9 cellular contexts compared by ENCODE assay signal in the genomic region with DNA sequence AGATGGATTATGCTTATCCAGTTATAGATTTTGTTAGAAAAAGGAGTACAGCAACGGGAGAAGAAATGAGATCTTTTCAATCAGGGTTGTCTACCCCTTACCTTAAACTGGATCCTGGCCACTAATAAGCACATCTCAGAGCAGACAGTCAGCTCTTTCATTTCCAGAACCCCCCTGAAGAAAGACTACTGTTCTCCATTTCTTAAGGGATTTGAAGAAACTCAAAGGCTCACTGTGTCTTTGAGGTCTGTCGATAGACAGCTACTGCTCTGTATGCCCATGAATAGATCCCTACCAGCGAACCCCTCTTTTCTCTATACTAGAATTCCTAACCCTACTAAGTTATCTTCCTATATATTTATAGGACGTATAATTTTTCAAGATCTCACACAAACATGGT. TPM values are rescaled to one million over a fixed set of nuclear protein-coding genes. Genes with fewer than 3 reads are reported as not detected.
DNase-seq lines count a peak whose midpoint lies in the region; ATAC-seq, FAIRE-seq and TF ChIP-seq lines count a peak whose summit lies in the region.
"Had no signal": no experiment of that assay in that cellular context is flagged by ENCODE, and none has a peak within 500 bp of the region (broad histone marks: within the 10 kb centered on the region; RNA-seq: fewer than 3 reads in every experiment).

No MANE protein-coding gene starts in this region.

- H3K9ac ChIP-seq in HCT116 (ENCODE audit: low read length), result peak overlapping the region; percentile 84
- peak overlapping the region; percentile 86 for H3K9ac ChIP-seq in mesendoderm (ENCODE audit: low read length)

- H3K79me2 ChIP-seq in HCT116 (ENCODE audit: insufficient read depth, low read length) (peaks cover 59% of the 10 kb centered on the region), mesendoderm (ENCODE audit: control insufficient read depth, insufficient read depth, low read length) (peaks cover 24% of the 10 kb centered on the region)

- H3K27ac ChIP-seq in 22Rv1 (peak overlapping the region; percentile 91), HCT116 (ENCODE audit: low read depth, low read length) (peak overlapping the region; percentile 91), mesendoderm (ENCODE audit: low read depth, low read length) (peak overlapping the region; percentile 95)

- no peaks in the 10 kb centered on the region for H4K20me1 ChIP-seq in HCT116 (ENCODE audit: insufficient read depth)

- no peak overlapping the region for H2BK15ac ChIP-seq in mesendoderm (replicated peaks; ENCODE audit: low read depth)

- peak overlapping the region; percentile 94 for H3K27ac Mint-ChIP-seq in MCF 10A (ENCODE audit: low read depth, unreplicated experiment)

- H3K4me1 ChIP-seq in HCT116 (ENCODE audit: control insufficient read depth in 1 of 2, insufficient read depth in 2 of 2, low read length in 2 of 2) (peaks cover 7 to 27% of the 10 kb centered on the region in 2 experiments; a peak in 3 of 4 replicates), mesendoderm (ENCODE audit: control insufficient read depth, low read depth, low read length) (no peaks in the 10 kb centered on the region)

- H2AK5ac ChIP-seq in mesendoderm (ENCODE audit: low read length), result no peak overlapping the region

- H3K9me2 ChIP-seq in HCT116 (ENCODE audit: insufficient read depth), result no peaks in the 10 kb centered on the region

- no peak overlapping the region for H2AFZ ChIP-seq in HCT116 (ENCODE audit: low read depth, low read length, poor library complexity, severe bottlenecking)

- TF ChIP-seq CTCF in 22Rv1 (IDR thresholded peaks at IDR 0.05) (no peak), HCT116 (IDR thresholded peaks at IDR 0.05 in 2 of 3, conservative IDR thresholded peaks at IDR 0.05 in 1 of 3; ENCODE audit: borderline replicate concordance in 1 of 3, insufficient read depth in 1 of 3, low read depth in 2 of 3, low read length in 2 of 3) (no peak), MCF 10A (IDR thresholded peaks at IDR 0.05; ENCODE audit: unreplicated experiment) (no peak)

- H3K36me3 Mint-ChIP-seq in MCF 10A (ENCODE audit: insufficient read depth, unreplicated experiment), result peaks cover 6% of the 10 kb centered on the region

- H3K27me3 ChIP-seq in HCT116 (ENCODE audit: insufficient read depth, low read length) (no peaks in the 10 kb centered on the region), mesendoderm (ENCODE audit: insufficient read depth, low read length, poor library complexity) (no peaks in the 10 kb centered on the region)

- H3K4me3 ChIP-seq in HCT116 (replicated peaks in 1 of 2; ENCODE audit: low read depth in 1 of 2, low read length in 2 of 2), result peak overlapping the region; percentile 91 to 93
- peak overlapping the region; percentile 87 for H3K4me3 ChIP-seq in mesendoderm (ENCODE audit: low read length)

- no peak overlapping the region for H3K23ac ChIP-seq in mesendoderm (ENCODE audit: low read length)

- BruUV-seq in HCT116 (replicated peaks; lab: Mats Ljungman, UMichigan), result no TSS peak
- BruUV-seq in MCF 10A (replicated peaks; lab: Mats Ljungman, UMichigan), result no TSS peak

- peak overlapping the region; percentile 16 for H3K18ac ChIP-seq in mesendoderm (ENCODE audit: low read length)

- no peak for TF ChIP-seq RAD21 in HCT116 (IDR thresholded peaks at IDR 0.05; ENCODE audit: low read depth)

- RAD21 ChIA-PET in HCT116 (lab: Charles Lee; ENCODE audit: low non-redundant PET in 1 of 2, low total read pairs in 2 of 2, uncharacterized antibody in 2 of 2, unreplicated experiment in 2 of 2), result no interaction called here

- H3K9me3 Mint-ChIP-seq in MCF 10A (ENCODE audit: unreplicated experiment), result peaks cover 5% of the 10 kb centered on the region

- TF ChIP-seq POLR2A in HCT116 (IDR thresholded peaks at IDR 0.05; ENCODE audit: borderline replicate concordance, extremely low read depth, insufficient read depth, insufficient read length), result no peak
- no peak for TF ChIP-seq POLR2A in GM12891 (IDR thresholded peaks at IDR 0.05; ENCODE audit: low read depth, low read length)

- H3K36me3 ChIP-seq in HCT116 (ENCODE audit: control insufficient read depth in 1 of 2, insufficient read depth in 2 of 2, low read length in 2 of 2) (0 out of 4 replicates have a peak, but pooled peaks cover 0 to 4% of the 10 kb centered on the region in 2 experiments), mesendoderm (ENCODE audit: control insufficient read depth, insufficient read depth, low read length) (no peaks in the 10 kb centered on the region)

- H3K79me1 ChIP-seq in mesendoderm (ENCODE audit: low read length), result peaks cover 5% of the 10 kb centered on the region

- H3K4me2 ChIP-seq in HCT116 (ENCODE audit: low read length), result peak overlapping the region; percentile 73
- H3K4me2 ChIP-seq in mesendoderm (ENCODE audit: low read length), result peak overlapping the region; percentile 5

- POLR2A ChIA-PET in HCT116 (lab: Charles Lee), result interaction anchor here (1.0 kb wide), 1 partner anchor 112 kb away, joined by 4 read pairs; a partner anchor contains a TSS
- POLR2A ChIA-PET in MCF 10A (lab: Yijun Ruan, JAX), result interaction anchor here (0.7 to 2.7 kb wide), 9 partner anchors 11 to 449 kb away, joined by 3 to 59 read pairs (median 4); a partner anchor contains a TSS

- H2BK120ac ChIP-seq in mesendoderm (ENCODE audit: low read depth, low read length), result no peak overlapping the region

- CTCF ChIA-PET in HCT116 (lab: Charles Lee) (no interaction called here), MCF 10A (lab: Yijun Ruan, JAX) (interaction anchor here (1.0 to 1.3 kb wide), 3 partner anchors 16 to 109 kb away, joined by 3 to 4 read pairs (median 3); no protein-coding TSS in a partner anchor)

- no peak overlapping the region for H4K5ac ChIP-seq in mesendoderm (ENCODE audit: low read length)

- DNase-seq in HCT116 (ENCODE audit: low read depth, low spot score) (no peak), MCF 10A (ENCODE audit: unreplicated experiment) (no peak), mesendoderm (no peak), GM12891 (ENCODE audit: insufficient read length, low spot score) (no peak)

- FAIRE-seq in GM12891 (lab: Jason Lieb, UNC), result no peak
- FAIRE-seq: frontal cortex had no signal

- H3K4me1 Mint-ChIP-seq in MCF 10A (ENCODE audit: insufficient read depth, unreplicated experiment), result peaks cover 9% of the 10 kb centered on the region

- H3K4ac ChIP-seq in mesendoderm (ENCODE audit: low read depth, low read length), result peak overlapping the region; percentile 81

- peak overlapping the region; percentile 98 for H3K4me3 Mint-ChIP-seq in MCF 10A (ENCODE audit: unreplicated experiment)

- H3K9me3 ChIP-seq in HCT116 (ENCODE audit: control insufficient read depth in 1 of 2, insufficient read depth in 1 of 2, low read depth in 1 of 2, low read length in 2 of 2), result peaks cover 0 to 8% of the 10 kb centered on the region in 2 experiments; a peak in 2 of 4 replicates

- no CpG with 5 or more reads among the region's 4 CpGs for WGBS in mesendoderm (ENCODE audit: extremely low coverage, insufficient coverage, low lambda C conversion rate)

- peak overlapping the region; percentile 90 for H3K56ac ChIP-seq in mesendoderm (ENCODE audit: low read length)

- intact Hi-C loops in HCT116 (cut with micrococcal nuclease), result loop anchor here (2.0 kb wide), 2 partner anchors 113 to 451 kb away; a partner anchor contains a TSS
- intact Hi-C loops in MCF 10A (cut with micrococcal nuclease), result loop anchor here (2.0 to 5.0 kb wide), 2 partner anchors 59 to 65 kb away; no protein-coding TSS in a partner anchor

- no peak overlapping the region for H2BK5ac ChIP-seq in mesendoderm (ENCODE audit: low read length)

- no peak for ATAC-seq in HCT116
- no peak for ATAC-seq in GM19023 (IDR thresholded peaks at IDR 0.05; ENCODE audit: unreplicated experiment)
- ATAC-seq in GM19351 (IDR thresholded peaks at IDR 0.05; ENCODE audit: unreplicated experiment), result no peak
- no peak for ATAC-seq in GM18870 (IDR thresholded peaks at IDR 0.05; ENCODE audit: unreplicated experiment)

- H3K27me3 Mint-ChIP-seq in MCF 10A (ENCODE audit: insufficient read depth, unreplicated experiment), result no peaks in the 10 kb centered on the region

- H4K8ac ChIP-seq in mesendoderm (ENCODE audit: low read depth, low read length), result no peak overlapping the region

TF ChIP-seq in HCT116, 20 proteins besides CTCF, POLR2A, EP300 and RAD21:
- no peak for TF ChIP-seq CEBPB (IDR thresholded peaks at IDR 0.05; ENCODE audit: low read depth)
TF ChIP-seq in HCT116: peak in this region for 0.

TF ChIP-seq in GM12891, 5 proteins besides CTCF, POLR2A, EP300 and RAD21:
- no peak for TF ChIP-seq TAF1 (IDR thresholded peaks at IDR 0.05; ENCODE audit: low read depth, low read length)
- TF ChIP-seq POU2F2 (IDR thresholded peaks at IDR 0.05; ENCODE audit: low read depth, low read length), result no peak
- TF ChIP-seq POLR2AphosphoS5 (IDR thresholded peaks at IDR 0.05; ENCODE audit: low read depth, low read length), result no peak
- TF ChIP-seq PAX5 (IDR thresholded peaks at IDR 0.05; ENCODE audit: insufficient read depth, low read length, severe bottlenecking), result no peak
- no peak for TF ChIP-seq SPI1 (IDR thresholded peaks at IDR 0.05; ENCODE audit: low read depth, low read length)

RNA-seq across cellular contexts. Expression of a gene that starts 1.0 kb away (rescaled TPM):
- total RNA-seq in HCT116 (2021; ENCODE audit: unreplicated experiment) (67.9 TPM), MCF 10A (2022) (50.9 and 61.7 TPM in 2 replicates)
- 20.3 and 34.7 TPM in 2 replicates for polyA plus RNA-seq in HCT116 (2012)
- polyA plus RNA-seq in mesendoderm (2013, experiment 1 of 2), result 82.2 TPM
- polyA plus RNA-seq in mesendoderm (2013, experiment 2 of 2), result 82.0 TPM
- 18.7 TPM for polyA plus RNA-seq in GM12891 (2012; ENCODE audit: low read depth, missing spikeins)
